In the genomic region with DNA sequence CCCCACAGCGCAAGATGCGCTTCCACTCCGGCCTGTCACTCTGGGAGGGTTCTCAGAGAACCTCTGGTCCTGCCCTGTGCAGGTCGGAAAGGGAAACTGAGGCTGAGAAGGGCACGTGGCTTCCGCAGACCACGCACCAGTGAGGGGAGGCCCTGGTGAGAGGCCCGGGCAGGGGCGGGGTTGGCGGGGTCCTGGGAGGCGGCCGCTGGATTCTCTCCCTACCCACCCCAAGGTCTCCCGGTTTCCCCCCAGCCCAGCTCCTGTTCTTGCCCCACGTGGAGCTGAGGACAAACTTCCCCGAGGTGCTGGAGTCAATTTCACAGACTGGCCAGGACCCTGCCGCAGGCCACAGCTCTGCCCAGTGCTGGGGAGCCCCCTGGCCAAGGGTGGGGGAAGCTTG, we compare ENCODE assay signal across 17 cellular contexts. TPM values are rescaled to one million over a fixed set of nuclear protein-coding genes. Genes with fewer than 3 reads are reported as not detected.
DNase-seq lines count a peak whose midpoint lies in the region; ATAC-seq, FAIRE-seq and TF ChIP-seq lines count a peak whose summit lies in the region.
"Had no signal": no experiment of that assay in that cellular context is flagged by ENCODE, and none has a peak within 500 bp of the region (broad histone marks: within the 10 kb centered on the region; RNA-seq: fewer than 3 reads in every experiment).

No MANE protein-coding gene starts in this region.

- BruUV-seq in K562 (replicated peaks; lab: Mats Ljungman, UMichigan) = no TSS peak

- H3K9me3 Mint-ChIP-seq in activated naive CD4-positive, alpha-beta T cell treated with anti-CD3 and anti-CD28 coated beads for 36 hours = no peaks in the 10 kb centered on the region

- no peaks in the 10 kb centered on the region for H3F3A ChIP-seq in neural cell (ENCODE audit: insufficient read depth, low read length, poor library complexity, severe bottlenecking)

- H3K36me3 Mint-ChIP-seq in activated naive CD4-positive, alpha-beta T cell treated with anti-CD3 and anti-CD28 coated beads for 36 hours (ENCODE audit: low read depth) = no peaks in the 10 kb centered on the region

- no peak overlapping the region for H3K27ac Mint-ChIP-seq in activated naive CD4-positive, alpha-beta T cell treated with anti-CD3 and anti-CD28 coated beads for 36 hours

- H3K9ac ChIP-seq in K562 (ENCODE audit: insufficient read depth in 1 of 2, low read depth in 2 of 2, low read length in 2 of 2) (peak overlapping the region in 1 of 2 experiments; percentile 85; a peak in 2 of 4 replicates), neural cell (ENCODE audit: low read length) (peak overlapping the region; percentile 58)
- H3K9ac ChIP-seq: parathyroid adenoma had no signal

- POLR2A ChIA-PET in K562 (lab: Yijun Ruan, JAX) = no interaction called here

- TF ChIP-seq RAD21 in K562 (CRISPR knock-in tag; conservative IDR thresholded peaks at IDR 0.05 in 1 of 2, IDR thresholded peaks at IDR 0.05 in 1 of 2) (no peak), neural cell (conservative IDR thresholded peaks at IDR 0.05) (no peak)

- TF ChIP-seq CTCF in K562 (IDR thresholded peaks at IDR 0.05 in 2 of 3, conservative IDR thresholded peaks at IDR 0.05 in 1 of 3; ENCODE audit: insufficient read depth in 2 of 3, low read depth in 1 of 3, low read length in 3 of 3) = no peak
- no peak for TF ChIP-seq CTCF in neural cell (IDR thresholded peaks at IDR 0.05; ENCODE audit: poor library complexity, severe bottlenecking)

- H3K9me1 ChIP-seq in K562 (ENCODE audit: control insufficient read depth, insufficient read depth, low read length) = no peaks in the 10 kb centered on the region

- WGBS in K562 (ENCODE audit: insufficient coverage, low coverage, missing lambda C conversion rate) = 54% methylated on average over 14 of the region's 16 CpGs

- ATAC-seq in K562 (peak; percentile 11; the same call in 1 of the 3 replicates), GM18520 (IDR thresholded peaks at IDR 0.05; ENCODE audit: unreplicated experiment) (no peak)

- no peak overlapping the region for H3K4me3 Mint-ChIP-seq in activated naive CD4-positive, alpha-beta T cell treated with anti-CD3 and anti-CD28 coated beads for 36 hours

- in situ Hi-C loops in K562 (cut with MboI) = loop anchor here (5.0 to 10.0 kb wide), 3 partner anchors 101 to 331 kb away; no protein-coding TSS in a partner anchor

- H3K4me3 ChIP-seq in K562 = no peak overlapping the region
- H3K4me3 ChIP-seq in neural cell (ENCODE audit: low read length) = no peak overlapping the region

- H2AFZ ChIP-seq in K562 (ENCODE audit: low read depth, low read length) = peak overlapping the region; percentile 94
- H2AFZ ChIP-seq in neural cell (ENCODE audit: low read depth, low read length) = peak overlapping the region; percentile 71

- H4K20me1 ChIP-seq in K562 (replicated peaks; ENCODE audit: control insufficient read depth, insufficient read depth, low read length) (no peaks in the 10 kb centered on the region), neural cell (ENCODE audit: insufficient read depth) (no peaks in the 10 kb centered on the region)

- H3K4me1 Mint-ChIP-seq in activated naive CD4-positive, alpha-beta T cell treated with anti-CD3 and anti-CD28 coated beads for 36 hours (ENCODE audit: low read depth) = peaks cover 16% of the 10 kb centered on the region

- no peak overlapping the region for H3K27ac ChIP-seq in K562 (ENCODE audit: extremely low read depth, low read depth, low read length)
- H3K27ac ChIP-seq in neural cell (ENCODE audit: low read length) = no peak overlapping the region
- H3K27ac ChIP-seq: GM23248, parathyroid adenoma had no signal

- TF ChIP-seq POLR2A in GM12892 (IDR thresholded peaks at IDR 0.05; ENCODE audit: low read depth, low read length) (no peak), K562 (conservative IDR thresholded peaks at IDR 0.05) (no peak)

- H3K79me2 ChIP-seq in K562 (ENCODE audit: control insufficient read depth, insufficient read depth, low read length) = no peaks in the 10 kb centered on the region
- H3K79me2 ChIP-seq in neural cell (replicated peaks; ENCODE audit: insufficient read depth, low read length) = no peaks in the 10 kb centered on the region
- H3K79me2 ChIP-seq: parathyroid adenoma had no signal

- no peaks in the 10 kb centered on the region for H3K27me3 Mint-ChIP-seq in activated naive CD4-positive, alpha-beta T cell treated with anti-CD3 and anti-CD28 coated beads for 36 hours (ENCODE audit: low read depth)
- H3K27me3 Mint-ChIP-seq: activated CD4-positive, alpha-beta T cell treated with anti-CD3 and anti-CD28 coated beads for 36 hours had no signal

- peaks cover 0 to 24% of the 10 kb centered on the region in 2 experiments; a peak in 4 of 5 replicates for H3K4me1 ChIP-seq in K562 (replicated peaks in 1 of 2; ENCODE audit: control insufficient read depth in 2 of 2, insufficient read depth in 2 of 2, low read length in 2 of 2)

- DNase-seq in GM12892 (ENCODE audit: insufficient read length) = no peak
- no peak for DNase-seq in K562 (ENCODE audit: extremely low read depth in 1 of 4, low spot score in 3 of 4)
- DNase-seq in posterior vena cava (ENCODE audit: low spot score) = no peak
- DNase-seq in activated naive CD4-positive, alpha-beta T cell treated with anti-CD3 and anti-CD28 coated beads for 36 hours = no peak
- DNase-seq: activated T-cell treated with anti-CD3 and anti-CD28 coated beads, Interleukin-2, amount 50 U/mL, for 1 hour; GM23248; NCI-H2107; NCI-H774; T-helper 17 cell had no signal

- FAIRE-seq in GM12892 (lab: Jason Lieb, UNC) (peak; percentile 5), K562 (lab: Jason Lieb, UNC) (no peak)
- FAIRE-seq: frontal cortex, HTR-8/SVneo had no signal

- H3K9me2 ChIP-seq in neural cell (ENCODE audit: insufficient read depth, low read length) = no peaks in the 10 kb centered on the region

- CTCF ChIA-PET in K562 (lab: Yijun Ruan, JAX; ENCODE audit: low intra/inter-chr PET ratio) = interaction anchor here (0.9 to 8.4 kb wide), 2 partner anchors 104 to 114 kb away, joined by 4 to 109 read pairs; no protein-coding TSS in a partner anchor
- CTCF ChIA-PET in activated naive CD4-positive, alpha-beta T cell treated with anti-CD3 and anti-CD28 coated beads for 36 hours (lab: Charles Lee) = interaction anchor here (0.6 to 5.4 kb wide), 22 partner anchors 16 to 331 kb away, joined by 3 to 191 read pairs (median 5); a partner anchor contains a TSS

- TF ChIP-seq EP300 in K562 (IDR thresholded peaks at IDR 0.05; ENCODE audit: low read length) (no peak), neural cell (conservative IDR thresholded peaks at IDR 0.05; ENCODE audit: poor library complexity, severe bottlenecking) (no peak)

- no peaks in the 10 kb centered on the region for H3K36me3 ChIP-seq in K562 (ENCODE audit: control insufficient read depth, insufficient read depth, low read length)
- no peaks in the 10 kb centered on the region for H3K36me3 ChIP-seq in neural cell (ENCODE audit: insufficient read depth, low read length)

- H3K9me3 ChIP-seq in K562 (replicated peaks; ENCODE audit: control insufficient read depth, insufficient read depth, low read depth, low read length) (no peaks in the 10 kb centered on the region), neural cell (ENCODE audit: low read length) (no peaks in the 10 kb centered on the region)

- intact Hi-C loops in K562 (cut with micrococcal nuclease) = loop anchor here (5.0 kb wide), 1 partner anchor 334 kb away; no protein-coding TSS in a partner anchor
- intact Hi-C loops in posterior vena cava (cut with DNase I) = loop anchor here (5.0 kb wide), 3 partner anchors 34 to 479 kb away; no protein-coding TSS in a partner anchor
- intact Hi-C loops in activated naive CD4-positive, alpha-beta T cell treated with anti-CD3 and anti-CD28 coated beads for 36 hours (cut with micrococcal nuclease) = loop anchor here (5.0 kb wide), 1 partner anchor 229 kb away; a partner anchor contains a TSS

- H3K27me3 ChIP-seq in K562 (ENCODE audit: control insufficient read depth in 2 of 2, insufficient read depth in 2 of 2, low read length in 2 of 2) (peaks cover 9 to 30% of the 10 kb centered on the region in 2 experiments; a peak in 4 of 5 replicates), neural cell (ENCODE audit: insufficient read depth, low read depth, low read length) (no peaks in the 10 kb centered on the region)

- H3K4me2 ChIP-seq in K562 (ENCODE audit: insufficient read depth, low read length) = no peak overlapping the region
- H3K4me2 ChIP-seq in neural cell (ENCODE audit: low read length) = no peak overlapping the region

RNA-seq across cellular contexts. Expression of a gene that starts 11.5 kb away (rescaled TPM):
- 179 TPM for polyA plus RNA-seq in GM12892 (2012; ENCODE audit: missing spikeins)
- total RNA-seq in K562 (2011; cell fraction: chromatin; rRNA removed; ENCODE audit: low replicate concordance) = not detected in 2 replicates
- total RNA-seq in K562 (2011; cell fraction: nucleolus; rRNA removed) = not detected in 2 replicates
- total RNA-seq in K562 (2011; cell fraction: nucleoplasm; rRNA removed) = not detected in 2 replicates
- total RNA-seq in K562 (2014; rRNA removed) (not detected in 2 replicates), K562 (2014; rRNA removed; fragmentation: Illumina TruSeq; extraction: Trizol) (not detected in 2 replicates), K562 (2015; rRNA removed; fragmentation: Illumina TruSeq; extraction: Trizol) (not detected in 2 replicates), K562 (2021) (not detected in 2 replicates), posterior vena cava (not detected)
- polyA plus RNA-seq in K562 (2011; rRNA removed) (not detected in 2 replicates), K562 (2014; fragmentation: Illumina TruSeq; extraction: Trizol) (not detected in 2 replicates), K562 (2014; fragmentation: Nextera tagmentation; extraction: Ambion mirVana) (not detected), K562 (2014; rRNA removed) (not detected in 2 replicates), neural cell (not detected in 2 replicates)
- not detected in 2 replicates for polyA plus RNA-seq in K562 (2011; cell fraction: cytosol; rRNA removed)
- polyA plus RNA-seq in K562 (2011; cell fraction: nucleus; rRNA removed) = not detected in 2 replicates
- not detected in 2 replicates for polyA plus RNA-seq in K562 (2012)
- not detected in 2 replicates for polyA minus RNA-seq in K562 (2011; rRNA and poly(A)+ RNA removed)
- not detected in 2 replicates for polyA minus RNA-seq in K562 (2011; cell fraction: cytosol; rRNA and poly(A)+ RNA removed)
- not detected in 2 replicates for polyA minus RNA-seq in K562 (2011; cell fraction: nucleus; rRNA and poly(A)+ RNA removed)
- polyA minus RNA-seq in neural cell = not detected in 2 replicates
- total RNA-seq in activated naive CD4-positive, alpha-beta T cell treated with anti-CD3 and anti-CD28 coated beads for 36 hours = not detected
- total RNA-seq: frontal cortex, GM23248, mononuclear cell, T-helper 17 cell had no signal
- polyA plus RNA-seq: adipose tissue, GM23248 had no signal

RNA-seq across cellular contexts. Expression of a gene that starts 31.1 kb away (rescaled TPM):
- 32.6 TPM for polyA plus RNA-seq in GM12892 (2012; ENCODE audit: missing spikeins)
- 76.1 and 94.2 TPM in 2 replicates for total RNA-seq in K562 (2011; cell fraction: chromatin; rRNA removed; ENCODE audit: low replicate concordance)
- total RNA-seq in K562 (2011; cell fraction: nucleolus; rRNA removed) = 47.2 and 48.7 TPM in 2 replicates
- total RNA-seq in K562 (2011; cell fraction: nucleoplasm; rRNA removed) = 57.9 and 64.7 TPM in 2 replicates
- total RNA-seq in K562 (2014; rRNA removed) (79.2 and 100 TPM in 2 replicates), K562 (2014; rRNA removed; fragmentation: Illumina TruSeq; extraction: Trizol) (78.2 and 83.6 TPM in 2 replicates), K562 (2015; rRNA removed; fragmentation: Illumina TruSeq; extraction: Trizol) (71.8 and 74.6 TPM in 2 replicates), K562 (2021) (95.7 and 102 TPM in 2 replicates), posterior vena cava (10 to 100 TPM; 23.5 to 33.4 TPM)
- polyA plus RNA-seq in K562 (2011; rRNA removed) (98.1 and 104 TPM in 2 replicates), K562 (2014; fragmentation: Illumina TruSeq; extraction: Trizol) (85.8 and 87.4 TPM in 2 replicates), K562 (2014; fragmentation: Nextera tagmentation; extraction: Ambion mirVana) (100 to 1,000 TPM; 256 to 263 TPM), K562 (2014; rRNA removed) (68.3 and 72.8 TPM in 2 replicates), neural cell (117 and 131 TPM in 2 replicates)
- 79.8 and 91.8 TPM in 2 replicates for polyA plus RNA-seq in K562 (2011; cell fraction: cytosol; rRNA removed)
- 64.2 and 65.5 TPM in 2 replicates for polyA plus RNA-seq in K562 (2011; cell fraction: nucleus; rRNA removed)
- polyA plus RNA-seq in K562 (2012) = 59.6 and 73.4 TPM in 2 replicates
- 67.4 and 77.9 TPM in 2 replicates for polyA minus RNA-seq in K562 (2011; rRNA and poly(A)+ RNA removed)
- 23.9 and 35.3 TPM in 2 replicates for polyA minus RNA-seq in K562 (2011; cell fraction: cytosol; rRNA and poly(A)+ RNA removed)
- polyA minus RNA-seq in K562 (2011; cell fraction: nucleus; rRNA and poly(A)+ RNA removed) = 14.1 and 24.7 TPM in 2 replicates
- 74.2 and 82.3 TPM in 2 replicates for polyA minus RNA-seq in neural cell
- 10 to 100 TPM; 29.5 to 31.0 TPM for total RNA-seq in activated naive CD4-positive, alpha-beta T cell treated with anti-CD3 and anti-CD28 coated beads for 36 hours

RNA-seq across cellular contexts. Expression of a gene that starts 31.2 kb away (rescaled TPM):
- 47.6 TPM for polyA plus RNA-seq in GM12892 (2012; ENCODE audit: missing spikeins)
- total RNA-seq in K562 (2011; cell fraction: chromatin; rRNA removed; ENCODE audit: low replicate concordance) = 89.8 and 122 TPM in 2 replicates
- total RNA-seq in K562 (2011; cell fraction: nucleolus; rRNA removed) = 76.9 and 77.6 TPM in 2 replicates
- total RNA-seq in K562 (2011; cell fraction: nucleoplasm; rRNA removed) = 91.4 and 128 TPM in 2 replicates
- total RNA-seq in K562 (2014; rRNA removed) (74.4 and 98.2 TPM in 2 replicates), K562 (2014; rRNA removed; fragmentation: Illumina TruSeq; extraction: Trizol) (62.5 and 65.5 TPM in 2 replicates), K562 (2015; rRNA removed; fragmentation: Illumina TruSeq; extraction: Trizol) (68.9 and 71.4 TPM in 2 replicates), K562 (2021) (63.3 and 63.7 TPM in 2 replicates), posterior vena cava (10 to 100 TPM; 30.1 to 39.6 TPM)
- polyA plus RNA-seq in K562 (2011; rRNA removed) (139 and 143 TPM in 2 replicates), K562 (2014; fragmentation: Illumina TruSeq; extraction: Trizol) (92.0 and 110 TPM in 2 replicates), K562 (2014; fragmentation: Nextera tagmentation; extraction: Ambion mirVana) (10 to 100 TPM; 35.0 to 55.2 TPM), K562 (2014; rRNA removed) (84.2 and 102 TPM in 2 replicates), neural cell (78.7 and 95.0 TPM in 2 replicates)
- 148 and 155 TPM in 2 replicates for polyA plus RNA-seq in K562 (2011; cell fraction: cytosol; rRNA removed)
- 246 and 249 TPM in 2 replicates for polyA plus RNA-seq in K562 (2011; cell fraction: nucleus; rRNA removed)
- polyA plus RNA-seq in K562 (2012) = 62.1 and 66.0 TPM in 2 replicates
- polyA minus RNA-seq in K562 (2011; rRNA and poly(A)+ RNA removed) = 93.4 and 108 TPM in 2 replicates
- 34.5 and 39.3 TPM in 2 replicates for polyA minus RNA-seq in K562 (2011; cell fraction: cytosol; rRNA and poly(A)+ RNA removed)
- polyA minus RNA-seq in K562 (2011; cell fraction: nucleus; rRNA and poly(A)+ RNA removed) = 46.4 and 57.6 TPM in 2 replicates
- 40.5 and 47.7 TPM in 2 replicates for polyA minus RNA-seq in neural cell
- total RNA-seq in activated naive CD4-positive, alpha-beta T cell treated with anti-CD3 and anti-CD28 coated beads for 36 hours = 10 to 100 TPM; 30.6 TPM

RNA-seq across cellular contexts. Expression of a gene that starts 43.8 kb away (rescaled TPM):
- polyA plus RNA-seq in GM12892 (2012; ENCODE audit: missing spikeins) = 0.45 TPM
- total RNA-seq in K562 (2011; cell fraction: chromatin; rRNA removed; ENCODE audit: low replicate concordance) = not detected in 2 replicates
- total RNA-seq in K562 (2011; cell fraction: nucleolus; rRNA removed) = not detected in 2 replicates
- total RNA-seq in K562 (2011; cell fraction: nucleoplasm; rRNA removed) = not detected in 2 replicates
- total RNA-seq in K562 (2014; rRNA removed) (not detected in 2 replicates), K562 (2014; rRNA removed; fragmentation: Illumina TruSeq; extraction: Trizol) (not detected in 2 replicates), K562 (2015; rRNA removed; fragmentation: Illumina TruSeq; extraction: Trizol) (not detected in 2 replicates), K562 (2021) (0.09 and 0.16 TPM in 2 replicates), posterior vena cava (10 to 100 TPM; 36.2 to 45.2 TPM)
- polyA plus RNA-seq in K562 (2011; rRNA removed) (not detected in 2 replicates), K562 (2014; fragmentation: Illumina TruSeq; extraction: Trizol) (not detected in 2 replicates), K562 (2014; fragmentation: Nextera tagmentation; extraction: Ambion mirVana) (not detected), K562 (2014; rRNA removed) (not detected in 2 replicates), neural cell (3.8 and 4.9 TPM in 2 replicates)
- not detected in 2 replicates for polyA plus RNA-seq in K562 (2011; cell fraction: cytosol; rRNA removed)
- polyA plus RNA-seq in K562 (2011; cell fraction: nucleus; rRNA removed) = not detected in 2 replicates
- polyA plus RNA-seq in K562 (2012) = not detected in 2 replicates
- not detected in 2 replicates for polyA minus RNA-seq in K562 (2011; rRNA and poly(A)+ RNA removed)
- polyA minus RNA-seq in K562 (2011; cell fraction: cytosol; rRNA and poly(A)+ RNA removed) = not detected in 2 replicates
- polyA minus RNA-seq in K562 (2011; cell fraction: nucleus; rRNA and poly(A)+ RNA removed) = not detected in 2 replicates
- 2.4 TPM in 2 replicates for polyA minus RNA-seq in neural cell
- total RNA-seq in activated naive CD4-positive, alpha-beta T cell treated with anti-CD3 and anti-CD28 coated beads for 36 hours = not detected
- total RNA-seq: activated CD4-positive, alpha-beta T cell treated with anti-CD3 and anti-CD28 coated beads for 36 hours; GM23248; mononuclear cell; T-helper 17 cell had no signal
- polyA plus RNA-seq: GM23248 had no signal

RNA-seq across cellular contexts. Expression of a gene that starts 46.4 kb away (rescaled TPM):
- polyA plus RNA-seq in GM12892 (2012; ENCODE audit: missing spikeins) = 38.2 TPM
- total RNA-seq in K562 (2011; cell fraction: chromatin; rRNA removed; ENCODE audit: low replicate concordance) = 125 and 216 TPM in 2 replicates
- 143 and 160 TPM in 2 replicates for total RNA-seq in K562 (2011; cell fraction: nucleolus; rRNA removed)
- 131 and 142 TPM in 2 replicates for total RNA-seq in K562 (2011; cell fraction: nucleoplasm; rRNA removed)
- 131 and 139 TPM in 2 replicates for total RNA-seq in K562 (2014; rRNA removed)
- 89.3 and 90.1 TPM in 2 replicates for total RNA-seq in K562 (2014; rRNA removed; fragmentation: Illumina TruSeq; extraction: Trizol)
- 92.3 and 93.9 TPM in 2 replicates for total RNA-seq in K562 (2015; rRNA removed; fragmentation: Illumina TruSeq; extraction: Trizol)
- total RNA-seq in K562 (2021) = 77.2 and 84.5 TPM in 2 replicates
- polyA plus RNA-seq in K562 (2011; rRNA removed) = 163 and 170 TPM in 2 replicates
- polyA plus RNA-seq in K562 (2011; cell fraction: cytosol; rRNA removed) = 234 and 242 TPM in 2 replicates
- 143 and 206 TPM in 2 replicates for polyA plus RNA-seq in K562 (2011; cell fraction: nucleus; rRNA removed)
- 79.8 and 97.9 TPM in 2 replicates for polyA plus RNA-seq in K562 (2012)
- 107 and 131 TPM in 2 replicates for polyA plus RNA-seq in K562 (2014; fragmentation: Illumina TruSeq; extraction: Trizol)
- 10 to 100 TPM; 70.3 to 87.4 TPM for polyA plus RNA-seq in K562 (2014; fragmentation: Nextera tagmentation; extraction: Ambion mirVana)
- 97.5 and 108 TPM in 2 replicates for polyA plus RNA-seq in K562 (2014; rRNA removed)
- 176 and 218 TPM in 2 replicates for polyA minus RNA-seq in K562 (2011; rRNA and poly(A)+ RNA removed)
- 109 TPM in 2 replicates for polyA minus RNA-seq in K562 (2011; cell fraction: cytosol; rRNA and poly(A)+ RNA removed)
- polyA minus RNA-seq in K562 (2011; cell fraction: nucleus; rRNA and poly(A)+ RNA removed) = 69.1 and 102 TPM in 2 replicates
- polyA plus RNA-seq in neural cell = 109 and 132 TPM in 2 replicates
- polyA minus RNA-seq in neural cell = 64.0 and 65.8 TPM in 2 replicates
- total RNA-seq in posterior vena cava = 10 to 100 TPM; 39.4 to 40.3 TPM
- total RNA-seq in activated naive CD4-positive, alpha-beta T cell treated with anti-CD3 and anti-CD28 coated beads for 36 hours = 10 to 100 TPM; 49.4 to 53.0 TPM
